ENCODE assay signal across 14 cellular contexts in genomic region chr13:41494202-41494601, GRCh38. TPM values are rescaled to one million over a fixed set of nuclear protein-coding genes. Genes with fewer than 3 reads are reported as not detected.
DNase-seq lines count a peak whose midpoint lies in the region; ATAC-seq, FAIRE-seq and TF ChIP-seq lines count a peak whose summit lies in the region.
"Had no signal": no experiment of that assay in that cellular context is flagged by ENCODE, and none has a peak within 500 bp of the region (broad histone marks: within the 10 kb centered on the region; RNA-seq: fewer than 3 reads in every experiment).

No MANE protein-coding gene starts in this region.

- peak overlapping the region in 1 of 3 donors; percentile 67 for H3K4me3 Mint-ChIP-seq in T-cell
- H3K4me3 Mint-ChIP-seq in activated CD8-positive, alpha-beta memory T cell treated with anti-CD3 and anti-CD28 coated beads, Interleukin-2, amount 10 ng/mL, durations not matched to agents 7 days and 5 days: no peak overlapping the region

- no peaks in the 10 kb centered on the region for H3K79me1 ChIP-seq in neuronal stem cell (ENCODE audit: low read depth, low read length)

- H2BK12ac ChIP-seq in neuronal stem cell (ENCODE audit: low read length): no peak overlapping the region

- H3K4me2 ChIP-seq in DOHH2 (ENCODE audit: low read length) (no peak overlapping the region), neuronal stem cell (ENCODE audit: insufficient read depth, low read length, poor library complexity, severe bottlenecking) (no peak overlapping the region)
- H3K4me2 ChIP-seq: PC-9 had no signal

- no peak overlapping the region for H4K91ac ChIP-seq in neuronal stem cell (ENCODE audit: low read depth, low read length, poor library complexity)

- H3F3A ChIP-seq in DOHH2 (ENCODE audit: control insufficient read depth, insufficient read depth): no peaks in the 10 kb centered on the region

- H3K9me3 ChIP-seq in DOHH2 (ENCODE audit: control insufficient read depth, insufficient read depth, low read length) (no peaks in the 10 kb centered on the region), neuronal stem cell (replicated peaks in 1 of 2; ENCODE audit: control insufficient read depth in 2 of 2, insufficient read depth in 1 of 2, low read depth in 1 of 2, low read length in 2 of 2) (no peaks in the 10 kb centered on the region), ovary (no peaks in the 10 kb centered on the region)
- H3K9me3 ChIP-seq: sigmoid colon had no signal

- no peaks in the 10 kb centered on the region for H3K27me3 ChIP-seq in DOHH2 (ENCODE audit: control insufficient read depth, low read length)
- peaks cover 0 to 14% (median 0%) of the 10 kb centered on the region in 3 experiments for H3K27me3 ChIP-seq in neuronal stem cell (ENCODE audit: control insufficient read depth in 3 of 3, insufficient read depth in 3 of 3, low read depth in 1 of 3, low read length in 3 of 3)
- H3K27me3 ChIP-seq in ovary: no peaks in the 10 kb centered on the region
- H3K27me3 ChIP-seq: sigmoid colon had no signal

- POLR2A ChIA-PET in T-cell (lab: Charles Lee): no interaction called here

- H3K27ac ChIP-seq in DOHH2 (ENCODE audit: low read depth, low read length) (peak overlapping the region; percentile 89), epithelial cell of prostate (no peak overlapping the region), neuronal stem cell (replicated peaks; ENCODE audit: low read length) (no peak overlapping the region), ovary (no peak overlapping the region)
- H3K27ac ChIP-seq: PC-9, sigmoid colon had no signal

- no peak overlapping the region for H2BK15ac ChIP-seq in neuronal stem cell (ENCODE audit: low read length)

- no peak overlapping the region for H2AFZ ChIP-seq in neuronal stem cell (ENCODE audit: low read length)
- H2AFZ ChIP-seq: PC-9 had no signal

- H3K14ac ChIP-seq in neuronal stem cell (ENCODE audit: low read length): peak overlapping the region; percentile 43

- H3K4me3 ChIP-seq in DOHH2 (ENCODE audit: low read length) (no peak overlapping the region), neuronal stem cell (ENCODE audit: low read length in 2 of 2) (peak overlapping the region in 1 of 2 donors; percentile 27), ovary (no peak overlapping the region)
- H3K4me3 ChIP-seq: PC-9, sigmoid colon had no signal

- no peak for TF ChIP-seq POLR2A in ovary (IDR thresholded peaks at IDR 0.05)

- H3K27ac Mint-ChIP-seq in T-cell: peak overlapping the region; percentile 99
- no peak overlapping the region for H3K27ac Mint-ChIP-seq in activated CD8-positive, alpha-beta memory T cell treated with anti-CD3 and anti-CD28 coated beads, Interleukin-2, amount 10 ng/mL, durations not matched to agents 7 days and 5 days

- CTCF ChIA-PET in T-cell (lab: Charles Lee): interaction anchor here in 1 of 2 donors (0.5 kb wide), 1 partner anchor 12 kb away, joined by 4 read pairs; no protein-coding TSS in a partner anchor
- CTCF ChIA-PET in activated CD8-positive, alpha-beta memory T cell treated with anti-CD3 and anti-CD28 coated beads, Interleukin-2, amount 10 ng/mL, durations not matched to agents 7 days and 5 days (lab: Charles Lee): interaction anchor here (1.2 to 1.5 kb wide), 2 partner anchors 10 to 30 kb away, joined by 3 read pairs; no protein-coding TSS in a partner anchor

- peaks cover 3% of the 10 kb centered on the region for H3K36me3 Mint-ChIP-seq in T-cell
- no peaks in the 10 kb centered on the region for H3K36me3 Mint-ChIP-seq in activated CD8-positive, alpha-beta memory T cell treated with anti-CD3 and anti-CD28 coated beads, Interleukin-2, amount 10 ng/mL, durations not matched to agents 7 days and 5 days

- ATAC-seq in T-cell (replicated peaks in 1 of 4): no peak
- no peak for ATAC-seq in activated CD8-positive, alpha-beta memory T cell treated with anti-CD3 and anti-CD28 coated beads, Interleukin-2, amount 10 ng/mL, durations not matched to agents 7 days and 5 days

- H3K4ac ChIP-seq in neuronal stem cell (ENCODE audit: low read length): no peak overlapping the region

- H2BK5ac ChIP-seq in neuronal stem cell (ENCODE audit: low read length): no peak overlapping the region

- H3K18ac ChIP-seq in neuronal stem cell (ENCODE audit: low read length): peak overlapping the region; percentile 25

- DNase-seq in T-cell (no peak), epithelial cell of prostate (ENCODE audit: low read depth, low spot score) (peak; percentile 10), neuronal stem cell (ENCODE audit: low spot score) (no peak), ovary (no peak), D721Med (ENCODE audit: insufficient read length, low spot score) (no peak)
- DNase-seq in activated CD8-positive, alpha-beta memory T cell treated with anti-CD3 and anti-CD28 coated beads, Interleukin-2, amount 10 ng/mL, durations not matched to agents 7 days and 5 days: no peak
- DNase-seq: DMS 273 treated with DMSO at 0.1 percent for 48 hours, left cardiac atrium, NCI-H1048, PC-9, sigmoid colon, T-helper 9 cell had no signal

- no peak for FAIRE-seq in D721Med (lab: Jason Lieb, UNC)
- FAIRE-seq: GM12892 had no signal

- H3K27me3 Mint-ChIP-seq in T-cell: no peaks in the 10 kb centered on the region
- H3K27me3 Mint-ChIP-seq in activated CD8-positive, alpha-beta memory T cell treated with anti-CD3 and anti-CD28 coated beads, Interleukin-2, amount 10 ng/mL, durations not matched to agents 7 days and 5 days: no peaks in the 10 kb centered on the region

- no peak overlapping the region for H3K23ac ChIP-seq in neuronal stem cell (ENCODE audit: low read depth, low read length, poor library complexity)

- no peak overlapping the region for H2BK120ac ChIP-seq in neuronal stem cell (ENCODE audit: low read depth, low read length)

- no peaks in the 10 kb centered on the region for H3K9me2 ChIP-seq in DOHH2 (replicated peaks; ENCODE audit: control insufficient read depth, low read length)

- H3K9ac ChIP-seq in neuronal stem cell (ENCODE audit: low read depth, low read length, poor library complexity): no peak overlapping the region

- WGBS in neuronal stem cell (ENCODE audit: extremely low coverage in 2 of 2, insufficient read length in 2 of 2, insufficient replicate concordance in 1 of 2), 2 donors: no CpG with 5 or more reads among the region's 6 CpGs
- 84 to 90% (median 88%) methylated on average over 6 of the region's 6 CpGs for WGBS in ovary, 3 donors

- intact Hi-C loops in ovary (cut with DNase I): no loop called here

- H3K79me2 ChIP-seq in DOHH2 (ENCODE audit: control insufficient read depth, low read length): no peaks in the 10 kb centered on the region

- H3K4me1 ChIP-seq in DOHH2 (ENCODE audit: control insufficient read depth, low read length): peaks cover 90% of the 10 kb centered on the region
- H3K4me1 ChIP-seq in neuronal stem cell (ENCODE audit: control insufficient read depth in 2 of 2, insufficient read depth in 1 of 2, low read depth in 1 of 2, low read length in 2 of 2): peaks cover 0 to 3% of the 10 kb centered on the region in 2 donors
- peaks cover 1% of the 10 kb centered on the region for H3K4me1 ChIP-seq in ovary (ENCODE audit: insufficient read depth)

- H3K4me1 Mint-ChIP-seq in T-cell: peaks cover 78 to 88% (median 80%) of the 10 kb centered on the region in 3 donors
- peaks cover 51% of the 10 kb centered on the region for H3K4me1 Mint-ChIP-seq in activated CD8-positive, alpha-beta memory T cell treated with anti-CD3 and anti-CD28 coated beads, Interleukin-2, amount 10 ng/mL, durations not matched to agents 7 days and 5 days

- H3K36me3 ChIP-seq in DOHH2 (ENCODE audit: control insufficient read depth, low read length) (peaks cover 15% of the 10 kb centered on the region), neuronal stem cell (replicated peaks in 1 of 2; ENCODE audit: control insufficient read depth in 2 of 2, insufficient read depth in 2 of 2, low read length in 2 of 2) (no peaks in the 10 kb centered on the region), ovary (no peaks in the 10 kb centered on the region)
- H3K36me3 ChIP-seq: sigmoid colon had no signal

- no peak overlapping the region for H2AK5ac ChIP-seq in neuronal stem cell (ENCODE audit: low read depth, low read length)

- H3K9me3 Mint-ChIP-seq in T-cell: peaks cover 0 to 3% (median 0%) of the 10 kb centered on the region in 3 donors
- no peaks in the 10 kb centered on the region for H3K9me3 Mint-ChIP-seq in activated CD8-positive, alpha-beta memory T cell treated with anti-CD3 and anti-CD28 coated beads, Interleukin-2, amount 10 ng/mL, durations not matched to agents 7 days and 5 days (ENCODE audit: low read depth)

- no peaks in the 10 kb centered on the region for H4K20me1 ChIP-seq in DOHH2 (ENCODE audit: control insufficient read depth, insufficient read depth, low read depth, low read length)

- TF ChIP-seq CTCF in DOHH2 (IDR thresholded peaks at IDR 0.05; ENCODE audit: low read depth, low read length, poor library complexity, severe bottlenecking) (no peak), ovary (IDR thresholded peaks at IDR 0.05) (no peak), D721Med (IDR thresholded peaks at IDR 0.05; ENCODE audit: insufficient read depth, missing control alignments) (no peak)

- no peak overlapping the region for H4K8ac ChIP-seq in neuronal stem cell (ENCODE audit: low read depth, low read length)

- no peak for TF ChIP-seq EP300 in ovary (IDR thresholded peaks at IDR 0.05)

RNA-seq across cellular contexts. Expression of gene RGCC, which starts 36.9 kb away (rescaled TPM):
- total RNA-seq in T-cell (100 to 1,000 TPM; 151 to 515 (median 166) TPM), ovary (10 to 100 TPM in 3 of 7 donors, 1 to 10 TPM in 4; 1.7 to 62.2 (median 5.2) TPM)
- 0.20 TPM for polyA plus RNA-seq in neuronal stem cell (2013, experiment 1 of 2)
- 0.21 TPM for polyA plus RNA-seq in neuronal stem cell (2013, experiment 2 of 2)
- polyA plus RNA-seq in ovary: 10 to 100 TPM in 1 of 2 donors, 1 to 10 TPM in 1; 4.5 to 14.9 TPM
- total RNA-seq in activated CD8-positive, alpha-beta memory T cell treated with anti-CD3 and anti-CD28 coated beads, Interleukin-2, amount 10 ng/mL, durations not matched to agents 7 days and 5 days: 10 to 100 TPM; 25.5 to 34.7 TPM
